22 cellular contexts compared by ENCODE assay signal in the genomic region with DNA sequence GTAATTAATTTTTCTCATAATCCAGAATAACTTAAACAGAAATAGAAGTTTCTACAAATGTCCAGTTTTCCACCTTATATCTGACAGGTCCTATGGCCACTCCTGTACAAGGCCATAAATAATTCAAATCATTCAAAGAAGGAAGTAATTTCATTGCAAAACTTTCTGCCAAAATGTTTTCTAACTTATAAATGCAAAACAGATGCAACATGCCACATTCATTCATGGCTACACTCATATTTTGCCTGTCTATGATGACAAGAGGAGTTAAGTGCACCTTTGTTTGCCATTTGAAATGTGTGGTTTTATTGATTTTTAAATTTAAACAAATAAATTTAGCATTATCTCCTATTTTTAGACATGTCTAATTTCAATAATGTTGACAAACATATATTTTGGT.
"Had no signal": no experiment of that assay in that cellular context is flagged by ENCODE, and none has a peak within 500 bp of the region (broad histone marks: within the 10 kb centered on the region; RNA-seq: fewer than 3 reads in every experiment).

No MANE protein-coding gene starts in this region.

- H3K27me3 Mint-ChIP-seq: activated CD4-positive, alpha-beta memory T cell treated with anti-CD3 and anti-CD28 coated beads for 36 hours; activated CD4-positive, alpha-beta T cell treated with anti-CD3 and anti-CD28 coated beads for 36 hours; activated naive CD8-positive, alpha-beta T cell treated with anti-CD3 and anti-CD28 coated beads for 36 hours; activated T-helper 17 cell treated with anti-CD3 and anti-CD28 coated beads, Interleukin-2, amount 50 U/mL, for 72 hours; naive B cell; progenitor cell of endocrine pancreas had no signal

- H3K36me3 ChIP-seq: cardiac muscle cell, gastrocnemius medialis, heart left ventricle, left ventricle myocardium inferior, tibial nerve, uterus had no signal

- H3K27ac ChIP-seq: cardiac muscle cell, gastrocnemius medialis, left ventricle myocardium inferior, tibial nerve had no signal

- ATAC-seq: activated CD4-positive, alpha-beta T cell treated with anti-CD3 and anti-CD28 coated beads for 36 hours; activated T-helper 17 cell treated with anti-CD3 and anti-CD28 coated beads, Interleukin-2, amount 50 U/mL, for 72 hours; gastrocnemius medialis; stimulated activated naive CD8-positive, alpha-beta T cell treated with anti-CD3 and anti-CD28 coated beads, Interleukin-15, Interleukin-2, amounts not matched to agents 100 U/mL and 50 U/mL, for 24 hours; WTC11 had no signal

- H3K4me3 ChIP-seq: cardiac muscle cell, gastrocnemius medialis, heart left ventricle, left ventricle myocardium inferior, tibial nerve, uterus had no signal

- H3K27ac Mint-ChIP-seq: activated CD4-positive, alpha-beta memory T cell treated with anti-CD3 and anti-CD28 coated beads for 36 hours; activated naive CD8-positive, alpha-beta T cell treated with anti-CD3 and anti-CD28 coated beads for 36 hours; activated T-helper 17 cell treated with anti-CD3 and anti-CD28 coated beads, Interleukin-2, amount 50 U/mL, for 72 hours had no signal

- H3K9me3 Mint-ChIP-seq: activated CD4-positive, alpha-beta memory T cell treated with anti-CD3 and anti-CD28 coated beads for 36 hours; activated T-helper 17 cell treated with anti-CD3 and anti-CD28 coated beads, Interleukin-2, amount 50 U/mL, for 72 hours; naive B cell; neural crest cell; WTC11 had no signal

- H3K4me1 Mint-ChIP-seq: activated T-helper 17 cell treated with anti-CD3 and anti-CD28 coated beads, Interleukin-2, amount 50 U/mL, for 72 hours had no signal

- H3K9me3 ChIP-seq: gastrocnemius medialis, heart left ventricle, left ventricle myocardium inferior, tibial nerve, uterus had no signal

- H3K36me3 Mint-ChIP-seq: activated CD4-positive, alpha-beta memory T cell treated with anti-CD3 and anti-CD28 coated beads for 36 hours; naive B cell; WTC11 had no signal

- H3K4me3 Mint-ChIP-seq: activated CD4-positive, alpha-beta memory T cell treated with anti-CD3 and anti-CD28 coated beads for 36 hours; activated CD4-positive, alpha-beta T cell treated with anti-CD3 and anti-CD28 coated beads for 36 hours; activated naive CD8-positive, alpha-beta T cell treated with anti-CD3 and anti-CD28 coated beads for 36 hours; activated T-helper 17 cell treated with anti-CD3 and anti-CD28 coated beads, Interleukin-2, amount 50 U/mL, for 72 hours; WTC11 had no signal

- H3K27me3 ChIP-seq: cardiac muscle cell, gastrocnemius medialis, heart left ventricle, tibial nerve, uterus had no signal

- DNase-seq: activated CD4-positive, alpha-beta memory T cell treated with anti-CD3 and anti-CD28 coated beads for 36 hours; activated CD4-positive, alpha-beta T cell treated with anti-CD3 and anti-CD28 coated beads for 36 hours; activated naive CD4-positive, alpha-beta T cell; activated naive CD8-positive, alpha-beta T cell treated with anti-CD3 and anti-CD28 coated beads for 36 hours; activated T-cell treated with anti-CD3 and anti-CD28 coated beads for 4 hours; amygdala; gastrocnemius medialis; heart left ventricle; left ventricle myocardium inferior; stimulated activated CD4-positive, alpha-beta T cell treated with anti-CD3 and anti-CD28 coated beads, Interleukin-12 subunit alpha, Interleukin-12 subunit beta, amount 100 ng/mL, for 4 hours; stimulated activated CD4-positive, alpha-beta T cell treated with anti-CD3 and anti-CD28 coated beads, Interleukin-1b, Interleukin-23, amount 100 ng/mL, for 48 hours; stimulated activated CD8-positive, alpha-beta memory T cell treated with anti-CD3 and anti-CD28 coated beads, Interleukin-4, amount 100 ng/mL, for 48 hours; stimulated activated naive CD8-positive, alpha-beta T cell treated with anti-CD3 and anti-CD28 coated beads, Interleukin-15, Interleukin-2, amounts not matched to agents 100 U/mL and 50 U/mL, for 24 hours; substantia nigra; uterus had no signal
